Comparison of ENCODE assay signal across 9 cellular contexts in genomic region chr17:76252040-76252954, GRCh38. TPM values are rescaled to one million over a fixed set of nuclear protein-coding genes. Genes with fewer than 3 reads are reported as not detected.
A peak's percentile ranks its signal among the peaks of the same experiment; 100 is the strongest.
DNase-seq lines count a peak whose midpoint lies in the region; ATAC-seq and TF ChIP-seq lines count a peak whose summit lies in the region.
"Had no signal": no experiment of that assay in that cellular context is flagged by ENCODE, and none has a peak within 500 bp of the region (broad histone marks: within the 10 kb centered on the region; RNA-seq: fewer than 3 reads in every experiment).

No MANE protein-coding gene starts in this region.

- peak; percentile 81 for ATAC-seq in lung (ENCODE audit: insufficient read depth, low FRiP score)

- peaks cover 40% of the 10 kb centered on the region for H3F3A ChIP-seq in PC-9 (ENCODE audit: insufficient read depth, low read depth)

- no peaks in the 10 kb centered on the region for H3K36me3 Mint-ChIP-seq in type B pancreatic cell

- H3K36me3 ChIP-seq in PC-9 (ENCODE audit: low read depth), result no peaks in the 10 kb centered on the region
- no peaks in the 10 kb centered on the region for H3K36me3 ChIP-seq in mammary epithelial cell (ENCODE audit: insufficient read depth, low read length)
- H3K36me3 ChIP-seq in lung (ENCODE audit: control insufficient read depth in 2 of 2, insufficient read depth in 2 of 2, low read length in 2 of 2), result no peaks in the 10 kb centered on the region
- no peaks in the 10 kb centered on the region for H3K36me3 ChIP-seq in BE2C

- peak; percentile 34 for DNase-seq in stimulated activated CD4-positive, alpha-beta T cell treated with anti-CD3 and anti-CD28 coated beads, Interleukin-1b, Interleukin-23, amount 100 ng/mL, for 48 hours
- DNase-seq in stimulated activated CD4-positive, alpha-beta T cell treated with anti-CD3 and anti-CD28 coated beads, Interleukin-4, amount 100 ng/mL, for 1 hour, result no peak
- DNase-seq in PC-9, result peak; percentile 84 to 99
- peak; percentile 100 for DNase-seq in mammary epithelial cell
- no peak for DNase-seq in lung (ENCODE audit: low spot score)
- no peak for DNase-seq in type B pancreatic cell (ENCODE audit: extremely low spot score, unreplicated experiment)
- DNase-seq in BE2C, result no peak
- no peak for DNase-seq in HuH-7.5 (ENCODE audit: low spot score)

- CTCF ChIA-PET in PC-9 (lab: Charles Lee) (interaction anchor here (0.5 to 0.6 kb wide), 3 partner anchors 12 to 206 kb away, joined by 3 to 7 read pairs (median 6); no protein-coding TSS in a partner anchor), mammary epithelial cell (lab: Charles Lee; ENCODE audit: low non-redundant PET) (no interaction called here)

- H3K4me3 ChIP-seq in PC-9, result peak overlapping the region; percentile 35; the same call in 1 of the 2 replicates
- H3K4me3 ChIP-seq in mammary epithelial cell (replicated peaks in 1 of 3; ENCODE audit: insufficient read depth in 1 of 3, low read depth in 2 of 3, low read length in 3 of 3), result no peak overlapping the region
- no peak overlapping the region for H3K4me3 ChIP-seq in lung
- no peak overlapping the region for H3K4me3 ChIP-seq in BE2C (ENCODE audit: low read depth, low read length)
- H3K4me3 ChIP-seq: dorsolateral prefrontal cortex had no signal

- H3K9me2 ChIP-seq in PC-9 (ENCODE audit: insufficient read depth), result no peaks in the 10 kb centered on the region

- peak overlapping the region; percentile 9 for H3K4me3 Mint-ChIP-seq in type B pancreatic cell

- H3K9me3 ChIP-seq in PC-9 (ENCODE audit: insufficient read depth, low read depth) (no peaks in the 10 kb centered on the region), mammary epithelial cell (replicated peaks; ENCODE audit: insufficient read depth, low read length) (no peaks in the 10 kb centered on the region), lung (ENCODE audit: control insufficient read depth in 2 of 2, insufficient read depth in 1 of 2, low read length in 1 of 2) (no peaks in the 10 kb centered on the region), BE2C (no peaks in the 10 kb centered on the region)

- no peaks in the 10 kb centered on the region for H4K20me1 ChIP-seq in PC-9 (ENCODE audit: insufficient read depth)
- no peaks in the 10 kb centered on the region for H4K20me1 ChIP-seq in mammary epithelial cell (ENCODE audit: insufficient read depth, low read length)

- H3K4me2 ChIP-seq in PC-9 (peak overlapping the region; percentile 71), mammary epithelial cell (ENCODE audit: insufficient read depth, low read depth, low read length) (peak overlapping the region; percentile 34)

- H3K27ac ChIP-seq in PC-9, result peak overlapping the region; percentile 98
- peak overlapping the region; percentile 38 for H3K27ac ChIP-seq in mammary epithelial cell (ENCODE audit: insufficient read depth, low read depth, low read length)
- peak overlapping the region in 1 of 2 donors; percentile 90 for H3K27ac ChIP-seq in lung (ENCODE audit: low read depth in 1 of 2, low read length in 1 of 2)

- in situ Hi-C loops in mammary epithelial cell (cut with MboI; ENCODE audit: low sequenced_read_pairs in 2 of 2), result no loop called here

- H3K4me1 ChIP-seq in PC-9 (replicated peaks; ENCODE audit: insufficient read depth), result peaks cover 37% of the 10 kb centered on the region
- H3K4me1 ChIP-seq in mammary epithelial cell (ENCODE audit: insufficient read depth, low read length), result peaks cover 20% of the 10 kb centered on the region
- H3K4me1 ChIP-seq in lung (ENCODE audit: control insufficient read depth in 2 of 2, insufficient read depth in 2 of 2, low read length in 2 of 2), result peaks cover 0 to 9% of the 10 kb centered on the region in 2 donors
- no peaks in the 10 kb centered on the region for H3K4me1 ChIP-seq in BE2C

- H3K27me3 Mint-ChIP-seq in type B pancreatic cell, result no peaks in the 10 kb centered on the region

- H2AFZ ChIP-seq in PC-9, result no peak overlapping the region
- H2AFZ ChIP-seq in mammary epithelial cell (ENCODE audit: low read depth, low read length), result no peak overlapping the region

- peaks cover 22% of the 10 kb centered on the region for H3K4me1 Mint-ChIP-seq in type B pancreatic cell (ENCODE audit: unreplicated experiment)

- H3K27me3 ChIP-seq in PC-9 (ENCODE audit: insufficient read depth, low read depth), result no peaks in the 10 kb centered on the region
- no peaks in the 10 kb centered on the region for H3K27me3 ChIP-seq in mammary epithelial cell (ENCODE audit: insufficient read depth, low read length)
- H3K27me3 ChIP-seq in lung (ENCODE audit: control insufficient read depth, insufficient read depth), result no peaks in the 10 kb centered on the region
- H3K27me3 ChIP-seq in BE2C, result no peaks in the 10 kb centered on the region
- H3K27me3 ChIP-seq: dorsolateral prefrontal cortex had no signal

- BruUV-seq in PC-9 (replicated peaks; lab: Mats Ljungman, UMichigan), result no TSS peak
- no TSS peak for BruUV-seq in mammary epithelial cell (replicated peaks; lab: Mats Ljungman, UMichigan)

- peak overlapping the region; percentile 73 for H3K27ac Mint-ChIP-seq in type B pancreatic cell

- H3K9ac ChIP-seq in mammary epithelial cell (ENCODE audit: insufficient read depth, low read length), result no peak overlapping the region

- dilution Hi-C loops in mammary epithelial cell (cut with HindIII; ENCODE audit: low sequenced_read_pairs), result no loop called here

- H3K9me3 Mint-ChIP-seq in type B pancreatic cell, result no peaks in the 10 kb centered on the region

- H3K79me2 ChIP-seq in PC-9 (ENCODE audit: low read depth) (no peaks in the 10 kb centered on the region), mammary epithelial cell (ENCODE audit: insufficient read depth, low read length) (no peaks in the 10 kb centered on the region)

- no peak for TF ChIP-seq CTCF in PC-9 (conservative IDR thresholded peaks at IDR 0.05)
- TF ChIP-seq CTCF in mammary epithelial cell (conservative IDR thresholded peaks at IDR 0.05 in 1 of 2, IDR thresholded peaks at IDR 0.05 in 1 of 2; ENCODE audit: extremely low read depth in 1 of 2, insufficient read depth in 1 of 2, low read depth in 1 of 2, low read length in 2 of 2), result no peak
- no peak for TF ChIP-seq CTCF in lung (IDR thresholded peaks at IDR 0.05; ENCODE audit: control extremely low read depth, extremely low read depth)
- no peak for TF ChIP-seq CTCF in type B pancreatic cell (conservative IDR thresholded peaks at IDR 0.05)
- TF ChIP-seq CTCF in BE2C (IDR thresholded peaks at IDR 0.05; ENCODE audit: low read depth, low read length), result no peak

- POLR2A ChIA-PET in PC-9 (lab: Charles Lee; ENCODE audit: unreplicated experiment), result interaction anchor here (0.5 to 0.6 kb wide), 3 partner anchors 16 to 245 kb away, joined by 5 to 15 read pairs (median 5); no protein-coding TSS in a partner anchor

- WGBS in mammary epithelial cell (ENCODE audit: low coverage, missing lambda C conversion rate), result 22% methylated on average over 10 of the region's 11 CpGs
- 19 to 30% methylated on average over 11 of the region's 11 CpGs for WGBS in lung, 2 donors

- intact Hi-C loops in PC-9 (cut with micrococcal nuclease; ENCODE audit: unreplicated experiment), result loop anchor here (1.0 kb wide), 1 partner anchor 10 kb away; no protein-coding TSS in a partner anchor
- intact Hi-C loops in mammary epithelial cell (cut with micrococcal nuclease), result loop anchor here (1.0 kb wide), 1 partner anchor 14 kb away; no protein-coding TSS in a partner anchor

RNA-seq across cellular contexts. Expression of gene RNF157, which starts 12.0 kb away (rescaled TPM):
- total RNA-seq in PC-9 (2021) (5.7 and 7.2 TPM in 2 replicates), mammary epithelial cell (not detected), lung (1 to 10 TPM; 2.2 to 2.5 TPM), type B pancreatic cell (ENCODE audit: low replicate concordance) (5.4 and 27.0 TPM in 2 replicates)
- polyA plus RNA-seq in mammary epithelial cell (0.07 TPM), lung (1 to 10 TPM in 1 of 2 donors, under 1 TPM in 1; 0.88 to 1.4 TPM)
- not detected for polyA minus RNA-seq in mammary epithelial cell
- polyA plus RNA-seq in BE2C (2012; ENCODE audit: insufficient read depth, insufficient read length, low read depth), result 10.1 TPM

RNA-seq across cellular contexts. Expression of gene UBALD2, which starts 12.9 kb away (rescaled TPM):
- total RNA-seq in PC-9 (2021) (110 and 134 TPM in 2 replicates), mammary epithelial cell (10 to 100 TPM in 1 of 2 donors, 1 to 10 TPM in 1; 5.7 to 54.7 TPM), lung (10 to 100 TPM; 11.6 to 57.1 TPM), type B pancreatic cell (ENCODE audit: low replicate concordance) (46.9 and 53.1 TPM in 2 replicates)
- polyA plus RNA-seq in mammary epithelial cell (15.3 TPM), lung (10 to 100 TPM; 59.8 to 64.0 TPM)
- polyA minus RNA-seq in mammary epithelial cell, result 9.2 TPM
- polyA plus RNA-seq in BE2C (2012; ENCODE audit: insufficient read depth, insufficient read length, low read depth), result 191 TPM

RNA-seq across cellular contexts. Expression of gene QRICH2, which starts 55.8 kb away (rescaled TPM):
- total RNA-seq in PC-9 (2021), result 2.7 and 3.3 TPM in 2 replicates
- 1 to 10 TPM; 3.7 to 3.9 TPM for total RNA-seq in mammary epithelial cell
- polyA plus RNA-seq in mammary epithelial cell, result 1.3 TPM
- 1.3 TPM for polyA minus RNA-seq in mammary epithelial cell
- 1 to 10 TPM; 2.3 to 3.0 TPM for total RNA-seq in lung
- polyA plus RNA-seq in lung, result 1 to 10 TPM; 2.5 to 4.7 TPM
- total RNA-seq in type B pancreatic cell (ENCODE audit: low replicate concordance), result 3.9 and 11.7 TPM in 2 replicates
- polyA plus RNA-seq in BE2C (2012; ENCODE audit: insufficient read depth, insufficient read length, low read depth), result 4.7 TPM

Comparison
In these comparisons a context has a peak if more than half of its experiments do, and no peak if none do; other contexts are left out.
1. DNase-seq: peak in stimulated activated CD4-positive, alpha-beta T cell treated with anti-CD3 and anti-CD28 coated beads, Interleukin-1b, Interleukin-23, amount 100 ng/mL, for 48 hours (single experiment), PC-9 (2 of 2) and mammary epithelial cell (single experiment); none in stimulated activated CD4-positive, alpha-beta T cell treated with anti-CD3 and anti-CD28 coated beads, Interleukin-4, amount 100 ng/mL, for 1 hour (single experiment), lung (single experiment), type B pancreatic cell (single experiment), BE2C (single experiment) and HuH-7.5 (single experiment).